ENCODE assay signal across 1 cellular context in genomic region chr5:171158581-171158980, GRCh38.
TF ChIP-seq lines count a peak whose summit lies in the region.

No MANE protein-coding gene starts in this region.

TF ChIP-seq in GM23338, 12 proteins besides CTCF, POLR2A, EP300 and RAD21 (continued from another document):
- no peak for TF ChIP-seq REST (IDR thresholded peaks at IDR 0.05; ENCODE audit: unreplicated experiment)
TF ChIP-seq in GM23338: peak in this region for 0.
